ENCODE assay signal across 17 cellular contexts in genomic region chr4:168361365-168362024, GRCh38. TPM values are rescaled to one million over a fixed set of nuclear protein-coding genes. Genes with fewer than 3 reads are reported as not detected.
DNase-seq lines count a peak whose midpoint lies in the region; ATAC-seq lines count a peak whose summit lies in the region.
"Had no signal": no experiment of that assay in that cellular context is flagged by ENCODE, and none has a peak within 500 bp of the region (broad histone marks: within the 10 kb centered on the region; RNA-seq: fewer than 3 reads in every experiment).

No MANE protein-coding gene starts in this region.

- peak; percentile 73 for ATAC-seq in GM18498 (IDR thresholded peaks at IDR 0.05; ENCODE audit: unreplicated experiment)
- peak; percentile 67 for ATAC-seq in GM19455 (IDR thresholded peaks at IDR 0.05; ENCODE audit: unreplicated experiment)
- peak; percentile 72 for ATAC-seq in HG02852 (IDR thresholded peaks at IDR 0.05; ENCODE audit: unreplicated experiment)
- ATAC-seq: T-helper 17 cell had no signal

- peak; percentile 10 for DNase-seq in RPMI8226
- no peak for DNase-seq in H4 (ENCODE audit: low spot score)
- no peak for DNase-seq in putamen (ENCODE audit: low spot score)
- DNase-seq in GM19238 (ENCODE audit: insufficient read length, low spot score) = no peak
- DNase-seq in ACHN = no peak
- DNase-seq: BE2C; CD8-positive, alpha-beta memory T cell; GM23248; NCI-H1436; NCI-H2081; NCI-H226; NCI-H69; SHP77 treated with DMSO at 0.1 percent for 48 hours; T-helper 17 cell had no signal

- in situ Hi-C loops in ACHN (cut with HindIII; ENCODE audit: low pct_ligation_motif_present, low pct_unique_long_range_greater_than_20kb, low sequenced_read_pairs) = no loop called here

RNA-seq across cellular contexts. Expression of gene DDX60, which starts 42.9 kb away (rescaled TPM):
- total RNA-seq in H4 (2014; rRNA removed; shearing (Covaris generic)) = 20.0 and 30.2 TPM in 2 replicates
